Comparison of ENCODE assay signal across 7 cellular contexts in genomic region chr12:9425429-9425828, GRCh38.
DNase-seq lines count a peak whose midpoint lies in the region; ATAC-seq and TF ChIP-seq lines count a peak whose summit lies in the region.
"Not testable (repeated sequence)": the region's sequence is repeated elsewhere in the genome, so short reads cannot be mapped to it uniquely, and the experiment has no call there.

No MANE protein-coding gene starts in this region.

- TF ChIP-seq CTCF in KMS-11 (conservative IDR thresholded peaks at IDR 0.05; ENCODE audit: low read depth, low read length) = not testable (repeated sequence)

- not testable (repeated sequence) for H3K27me3 ChIP-seq in KMS-11 (ENCODE audit: insufficient read depth, low read depth)

- H3K9ac ChIP-seq in KMS-11 = not testable (repeated sequence)

- not testable (repeated sequence) for H3K4me3 ChIP-seq in KMS-11 (IDR thresholded peaks at IDR 0.05; ENCODE audit: insufficient read depth, low read depth, low read length)

- H3K4me1 ChIP-seq in KMS-11 (ENCODE audit: low read depth, poor library complexity, severe bottlenecking) = peaks cover 27% of the 10 kb centered on the region

- H3K27me3 Mint-ChIP-seq in activated CD4-positive, alpha-beta T cell treated with anti-CD3 and anti-CD28 coated beads, Interleukin-2, amount 10 ng/mL, durations not matched to agents 24 days and 14 days; stimulated activated naive CD8-positive, alpha-beta T cell treated with anti-CD3 and anti-CD28 coated beads, Interleukin-15, amount 100 ng/mL, for 72 hours: not testable (repeated sequence)

- H3K36me3 ChIP-seq in KMS-11 (ENCODE audit: insufficient read depth) = not testable (repeated sequence)

- peaks cover 14% of the 10 kb centered on the region for H3K36me3 Mint-ChIP-seq in activated CD4-positive, alpha-beta T cell treated with anti-CD3 and anti-CD28 coated beads, Interleukin-2, amount 10 ng/mL, durations not matched to agents 24 days and 14 days (ENCODE audit: low read depth)

- H3K9me3 Mint-ChIP-seq in activated CD4-positive, alpha-beta T cell treated with anti-CD3 and anti-CD28 coated beads, Interleukin-2, amount 10 ng/mL, durations not matched to agents 24 days and 14 days; stimulated activated naive CD8-positive, alpha-beta T cell treated with anti-CD3 and anti-CD28 coated beads, Interleukin-15, amount 100 ng/mL, for 72 hours: not testable (repeated sequence)

- not testable (repeated sequence) for H3K27ac Mint-ChIP-seq in activated CD4-positive, alpha-beta T cell treated with anti-CD3 and anti-CD28 coated beads, Interleukin-2, amount 10 ng/mL, durations not matched to agents 24 days and 14 days; stimulated activated naive CD8-positive, alpha-beta T cell treated with anti-CD3 and anti-CD28 coated beads, Interleukin-15, amount 100 ng/mL, for 72 hours

- H3K4me2 ChIP-seq in KMS-11 = not testable (repeated sequence)

- not testable (repeated sequence) for H3K4me3 Mint-ChIP-seq in activated CD4-positive, alpha-beta T cell treated with anti-CD3 and anti-CD28 coated beads, Interleukin-2, amount 10 ng/mL, durations not matched to agents 24 days and 14 days; stimulated activated naive CD8-positive, alpha-beta T cell treated with anti-CD3 and anti-CD28 coated beads, Interleukin-15, amount 100 ng/mL, for 72 hours

- H2AFZ ChIP-seq in KMS-11 (ENCODE audit: low read depth) = not testable (repeated sequence)

- H3K79me2 ChIP-seq in KMS-11 (ENCODE audit: insufficient read depth, low read depth) = not testable (repeated sequence)

- H3K4me1 Mint-ChIP-seq in activated CD4-positive, alpha-beta T cell treated with anti-CD3 and anti-CD28 coated beads, Interleukin-2, amount 10 ng/mL, durations not matched to agents 24 days and 14 days; stimulated activated naive CD8-positive, alpha-beta T cell treated with anti-CD3 and anti-CD28 coated beads, Interleukin-15, amount 100 ng/mL, for 72 hours: not testable (repeated sequence)

- intact Hi-C loops in activated CD4-positive, alpha-beta T cell treated with anti-CD3 and anti-CD28 coated beads, Interleukin-2, amount 10 ng/mL, durations not matched to agents 24 days and 14 days (cut with micrococcal nuclease); Right ventricle myocardium superior (cut with DNase I): not testable (repeated sequence)

- not testable (repeated sequence) for H4K20me1 ChIP-seq in KMS-11 (ENCODE audit: insufficient read depth)

- peak; percentile 38 for DNase-seq in activated CD4-positive, alpha-beta T cell treated with anti-CD3 and anti-CD28 coated beads, Interleukin-2, amount 10 ng/mL, durations not matched to agents 24 days and 14 days
- DNase-seq in ecto neural progenitor cell (ENCODE audit: low spot score) = peak; percentile 15
- DNase-seq in Right ventricle myocardium superior = peak; percentile 30
- DNase-seq in mesenteric fat pad (ENCODE audit: low spot score) = peak; percentile 55
- DNase-seq in stimulated activated naive CD8-positive, alpha-beta T cell treated with anti-CD3 and anti-CD28 coated beads, Interleukin-15, amount 100 ng/mL, for 72 hours = not testable (repeated sequence)

- ATAC-seq in esophagus mucosa = peak; percentile 31
- not testable (repeated sequence) for ATAC-seq in Right ventricle myocardium superior (ENCODE audit: poor library complexity)
- ATAC-seq in stimulated activated naive CD8-positive, alpha-beta T cell treated with anti-CD3 and anti-CD28 coated beads, Interleukin-15, amount 100 ng/mL, for 72 hours = peak; percentile 22

- peak overlapping the region; percentile 30; the same call in 1 of the 2 replicates for H3K27ac ChIP-seq in KMS-11
